ENCODE assay signal across 31 cellular contexts in the genomic region with DNA sequence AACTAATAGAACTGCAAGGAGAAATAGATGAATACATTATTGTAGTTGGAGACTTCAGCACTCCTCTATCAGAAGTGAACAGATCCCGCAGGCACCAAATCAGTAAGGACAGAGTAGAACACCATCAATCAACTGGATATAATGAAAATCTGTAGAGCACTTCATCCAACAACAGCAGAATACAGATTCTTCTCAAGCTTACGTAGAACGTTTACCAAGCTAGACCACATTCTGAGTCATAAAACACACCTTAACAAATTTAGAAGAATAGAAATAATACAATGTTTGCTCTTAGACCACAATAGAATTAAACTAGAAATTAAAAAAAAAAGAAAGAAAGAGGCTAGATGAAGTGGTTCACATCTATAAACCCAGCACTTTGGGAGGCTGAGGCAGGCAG.
"Had no signal": no experiment of that assay in that cellular context is flagged by ENCODE, and none has a peak within 500 bp of the region (broad histone marks: within the 10 kb centered on the region; RNA-seq: fewer than 3 reads in every experiment).

No MANE protein-coding gene starts in this region.

- H3K4me1 ChIP-seq: esophagus squamous epithelium had no signal

- H3K36me3 ChIP-seq: brain microvascular endothelial cell, esophagus squamous epithelium, WERI-Rb-1 had no signal

- H3K27ac Mint-ChIP-seq: activated B cell treated with CpG ODN at 0.5 μM for 24 hours; activated CD8-positive, alpha-beta T cell treated with anti-CD3 and anti-CD28 coated beads for 36 hours; activated naive CD8-positive, alpha-beta T cell; activated T-helper 17 cell treated with anti-CD3 and anti-CD28 coated beads, Interleukin-2, amount 50 U/mL, for 72 hours; T-helper 2 cell treated with Interferon-gamma antibody and Interleukin-4, amounts not matched to agents 5 μg/mL and 100 μg/mL, for 36 hours had no signal

- H3K4me1 Mint-ChIP-seq: activated B cell treated with CpG ODN at 0.5 μM for 24 hours; activated T-helper 17 cell treated with anti-CD3 and anti-CD28 coated beads, Interleukin-2, amount 50 U/mL, for 72 hours had no signal

- H3K4me3 ChIP-seq: esophagus squamous epithelium had no signal

- DNase-seq: activated B cell treated with CpG ODN at 0.5 μM for 24 hours; activated CD4-positive, alpha-beta T cell treated with anti-CD3 and anti-CD28 coated beads for 48 hours; activated CD4-positive, alpha-beta T cell treated with anti-CD3 and anti-CD28 coated beads, Interleukin-2, amount 50 U/mL, for 1 hour; activated CD4-positive, alpha-beta T cell treated with anti-CD3 and anti-CD28 coated beads, Interleukin-2, amount 50 U/mL, for 48 hours; activated CD8-positive, alpha-beta memory T cell treated with anti-CD3 and anti-CD28 coated beads for 24 hours; activated CD8-positive, alpha-beta T cell treated with anti-CD3 and anti-CD28 coated beads for 36 hours; activated effector memory CD4-positive, alpha-beta T cell treated with Interleukin-2 at 50 U/mL for 16 hours; activated gamma-delta T cell treated with Interleukin-2 at 50 U/mL for 16 hours; activated naive CD4-positive, alpha-beta T cell treated with anti-CD3 and anti-CD28 coated beads, Interleukin-2, amount 50 U/mL, for 16 hours; activated naive CD4-positive, alpha-beta T cell treated with Interleukin-2 at 50 U/mL for 16 hours; activated T-cell treated with anti-CD3 and anti-CD28 coated beads, Interleukin-2, amount 50 U/mL, for 4 hours; amniotic stem cell; anterior cingulate cortex; brain microvascular endothelial cell; caudate nucleus; cortex of kidney; dermis blood vessel endothelial cell; effector CD4-positive, alpha-beta T cell; effector memory CD8-positive, alpha-beta T cell; esophagus squamous epithelium; foreskin melanocyte; head of caudate nucleus; hippocampal formation; T1000; WERI-Rb-1 had no signal

- H3K4me3 Mint-ChIP-seq: activated B cell treated with CpG ODN at 0.5 μM for 24 hours; activated CD8-positive, alpha-beta T cell treated with anti-CD3 and anti-CD28 coated beads for 36 hours; activated naive CD8-positive, alpha-beta T cell; activated T-cell treated with anti-CD3 and anti-CD28 coated beads, Interleukin-2, amount 50 U/mL, for 4 hours; activated T-helper 17 cell treated with anti-CD3 and anti-CD28 coated beads, Interleukin-2, amount 50 U/mL, for 72 hours; effector memory CD8-positive, alpha-beta T cell; T-helper 2 cell treated with Interferon-gamma antibody and Interleukin-4, amounts not matched to agents 5 μg/mL and 100 μg/mL, for 36 hours had no signal

- H3K9me3 Mint-ChIP-seq: activated B cell treated with CpG ODN at 0.5 μM for 24 hours; activated T-helper 17 cell treated with anti-CD3 and anti-CD28 coated beads, Interleukin-2, amount 50 U/mL, for 72 hours; effector memory CD8-positive, alpha-beta T cell; T-helper 2 cell treated with Interferon-gamma antibody and Interleukin-4, amounts not matched to agents 5 μg/mL and 100 μg/mL, for 36 hours had no signal

- ATAC-seq: activated CD4-positive, CD25-positive, alpha-beta regulatory T cell treated with anti-CD3 and anti-CD28 coated beads, Interleukin-2, amount 50 U/mL, for 24 hours; activated CD8-positive, alpha-beta T cell treated with anti-CD3 and anti-CD28 coated beads for 36 hours; activated T-cell treated with anti-CD3 and anti-CD28 coated beads, Interleukin-2, amount 50 U/mL, for 4 hours; activated T-helper 17 cell treated with anti-CD3 and anti-CD28 coated beads, Interleukin-2, amount 50 U/mL, for 72 hours; effector memory CD8-positive, alpha-beta T cell had no signal

- H3K27ac ChIP-seq: brain microvascular endothelial cell, epithelial cell of prostate, esophagus squamous epithelium, WERI-Rb-1 had no signal

- H3K27me3 Mint-ChIP-seq: activated CD8-positive, alpha-beta T cell treated with anti-CD3 and anti-CD28 coated beads for 36 hours had no signal

- H3K9me3 ChIP-seq: esophagus squamous epithelium had no signal

- FAIRE-seq: colon had no signal

- H3K27me3 ChIP-seq: brain microvascular endothelial cell, esophagus squamous epithelium had no signal
